Comparison of ENCODE assay signal across 30 cellular contexts in genomic region chr5:141976176-141976575, GRCh38. TPM values are rescaled to one million over a fixed set of nuclear protein-coding genes. Genes with fewer than 3 reads are reported as not detected.
"Had no signal": no experiment of that assay in that cellular context is flagged by ENCODE, and none has a peak within 500 bp of the region (broad histone marks: within the 10 kb centered on the region; RNA-seq: fewer than 3 reads in every experiment).

No MANE protein-coding gene starts in this region.

- H3K27me3 ChIP-seq: adrenal gland, body of pancreas, dorsolateral prefrontal cortex, esophagus muscularis mucosa, gastroesophageal sphincter had no signal

- H3K4me3 Mint-ChIP-seq: activated B cell treated with CpG ODN at 0.5 μM for 24 hours; activated CD8-positive, alpha-beta T cell treated with anti-CD3 and anti-CD28 coated beads for 36 hours; activated naive CD4-positive, alpha-beta T cell treated with anti-CD3 and anti-CD28 coated beads for 36 hours; activated naive CD4-positive, alpha-beta T cell treated with anti-CD3 and anti-CD28 coated beads, Interleukin-2, amount 50 U/mL, for 24 hours; activated naive CD8-positive, alpha-beta T cell treated with anti-CD3 and anti-CD28 coated beads for 36 hours; activated naive CD8-positive, alpha-beta T cell treated with anti-CD3 and anti-CD28 coated beads, Interleukin-2, amount 50 U/mL, for 24 hours; activated T-cell treated with anti-CD3 and anti-CD28 coated beads, Interleukin-2, amount 50 U/mL, for 4 hours; activated T-helper 17 cell treated with anti-CD3 and anti-CD28 coated beads, Interleukin-2, amount 50 U/mL, for 72 hours; central memory CD8-positive, alpha-beta T cell; dendritic cell treated with granulocyte-macrophage colony-stimulating factor and Interleukin-4, amounts not matched to agents 40 ng/mL and 50 ng/mL, for 4 days; endodermal cell had no signal

- H3K9me3 ChIP-seq: adrenal gland, body of pancreas, esophagus muscularis mucosa, gastroesophageal sphincter had no signal

- H3K27ac ChIP-seq: adrenal gland, body of pancreas, coronary artery, esophagus muscularis mucosa, WERI-Rb-1 had no signal

- ATAC-seq: activated CD4-positive, CD25-positive, alpha-beta regulatory T cell treated with anti-CD3 and anti-CD28 coated beads, Interleukin-2, amount 50 U/mL, for 24 hours; activated CD8-positive, alpha-beta T cell treated with anti-CD3 and anti-CD28 coated beads for 36 hours; activated naive CD8-positive, alpha-beta T cell treated with anti-CD3 and anti-CD28 coated beads, Interleukin-2, amount 50 U/mL, for 24 hours; activated T-cell treated with anti-CD3 and anti-CD28 coated beads, Interleukin-2, amount 50 U/mL, for 4 hours; activated T-helper 17 cell treated with anti-CD3 and anti-CD28 coated beads, Interleukin-2, amount 50 U/mL, for 72 hours; body of pancreas; gastroesophageal sphincter had no signal

- H3K4me1 ChIP-seq: body of pancreas had no signal

- H3K27ac Mint-ChIP-seq: activated B cell treated with CpG ODN at 0.5 μM for 24 hours; activated CD8-positive, alpha-beta T cell treated with anti-CD3 and anti-CD28 coated beads for 36 hours; activated naive CD4-positive, alpha-beta T cell treated with anti-CD3 and anti-CD28 coated beads for 36 hours; activated naive CD4-positive, alpha-beta T cell treated with anti-CD3 and anti-CD28 coated beads, Interleukin-2, amount 50 U/mL, for 24 hours; activated naive CD8-positive, alpha-beta T cell treated with anti-CD3 and anti-CD28 coated beads for 36 hours; activated naive CD8-positive, alpha-beta T cell treated with anti-CD3 and anti-CD28 coated beads, Interleukin-2, amount 50 U/mL, for 24 hours; activated T-helper 17 cell treated with anti-CD3 and anti-CD28 coated beads, Interleukin-2, amount 50 U/mL, for 72 hours; dendritic cell treated with granulocyte-macrophage colony-stimulating factor and Interleukin-4, amounts not matched to agents 40 ng/mL and 50 ng/mL, for 4 days; endodermal cell had no signal

- H3K4me3 ChIP-seq: adrenal gland, body of pancreas, coronary artery, dorsolateral prefrontal cortex, esophagus muscularis mucosa, gastroesophageal sphincter had no signal

- H3K27me3 Mint-ChIP-seq: activated B cell treated with CpG ODN at 0.5 μM for 24 hours; activated CD8-positive, alpha-beta T cell treated with anti-CD3 and anti-CD28 coated beads for 36 hours; activated naive CD4-positive, alpha-beta T cell treated with anti-CD3 and anti-CD28 coated beads, Interleukin-2, amount 50 U/mL, for 24 hours; activated naive CD8-positive, alpha-beta T cell treated with anti-CD3 and anti-CD28 coated beads for 36 hours; activated naive CD8-positive, alpha-beta T cell treated with anti-CD3 and anti-CD28 coated beads, Interleukin-2, amount 50 U/mL, for 24 hours; activated T-helper 17 cell treated with anti-CD3 and anti-CD28 coated beads, Interleukin-2, amount 50 U/mL, for 72 hours; central memory CD8-positive, alpha-beta T cell; dendritic cell treated with granulocyte-macrophage colony-stimulating factor and Interleukin-4, amounts not matched to agents 40 ng/mL and 50 ng/mL, for 4 days had no signal

- H3K9me3 Mint-ChIP-seq: activated B cell treated with CpG ODN at 0.5 μM for 24 hours; activated CD8-positive, alpha-beta T cell treated with anti-CD3 and anti-CD28 coated beads for 36 hours; activated naive CD4-positive, alpha-beta T cell treated with anti-CD3 and anti-CD28 coated beads for 36 hours; activated naive CD4-positive, alpha-beta T cell treated with anti-CD3 and anti-CD28 coated beads, Interleukin-2, amount 50 U/mL, for 24 hours; activated naive CD8-positive, alpha-beta T cell treated with anti-CD3 and anti-CD28 coated beads for 36 hours; activated naive CD8-positive, alpha-beta T cell treated with anti-CD3 and anti-CD28 coated beads, Interleukin-2, amount 50 U/mL, for 24 hours; activated T-cell treated with anti-CD3 and anti-CD28 coated beads, Interleukin-2, amount 50 U/mL, for 4 hours; activated T-helper 17 cell treated with anti-CD3 and anti-CD28 coated beads, Interleukin-2, amount 50 U/mL, for 72 hours; central memory CD8-positive, alpha-beta T cell; dendritic cell treated with granulocyte-macrophage colony-stimulating factor and Interleukin-4, amounts not matched to agents 40 ng/mL and 50 ng/mL, for 4 days; endodermal cell had no signal

- H3K4me1 Mint-ChIP-seq: endodermal cell had no signal

- DNase-seq: activated B cell treated with CpG ODN at 0.5 μM for 24 hours; activated CD4-positive, alpha-beta T cell treated with anti-CD3 and anti-CD28 coated beads for 48 hours; activated CD4-positive, alpha-beta T cell treated with anti-CD3 and anti-CD28 coated beads, Interleukin-2, amount 50 U/mL, for 1 hour; activated CD4-positive, alpha-beta T cell treated with anti-CD3 and anti-CD28 coated beads, Interleukin-2, amount 50 U/mL, for 48 hours; activated CD8-positive, alpha-beta memory T cell treated with anti-CD3 and anti-CD28 coated beads for 24 hours; activated CD8-positive, alpha-beta T cell treated with anti-CD3 and anti-CD28 coated beads for 36 hours; activated effector memory CD4-positive, alpha-beta T cell treated with anti-CD3 and anti-CD28 coated beads, Interleukin-2, amount 50 U/mL, for 16 hours; activated naive CD4-positive, alpha-beta T cell treated with anti-CD3 and anti-CD28 coated beads for 36 hours; activated naive CD8-positive, alpha-beta T cell treated with anti-CD3 and anti-CD28 coated beads for 36 hours; activated naive CD8-positive, alpha-beta T cell treated with anti-CD3 and anti-CD28 coated beads, Interleukin-2, amount 50 U/mL, for 24 hours; activated T-cell treated with anti-CD3 and anti-CD28 coated beads, Interleukin-2, amount 50 U/mL, for 4 hours; adrenal gland; amygdala; aorta; body of pancreas; dorsolateral prefrontal cortex; effector memory CD4-positive, alpha-beta T cell; endodermal cell; erythroblast; foreskin melanocyte; T-helper 2 cell had no signal

RNA-seq across cellular contexts. Expression of gene PCDH12, which starts 18.2 kb away (rescaled TPM):
- total RNA-seq: activated B cell treated with CpG ODN at 0.5 μM for 24 hours, endodermal cell had no signal
